ENCODE assay signal across 9 cellular contexts in the genomic region with DNA sequence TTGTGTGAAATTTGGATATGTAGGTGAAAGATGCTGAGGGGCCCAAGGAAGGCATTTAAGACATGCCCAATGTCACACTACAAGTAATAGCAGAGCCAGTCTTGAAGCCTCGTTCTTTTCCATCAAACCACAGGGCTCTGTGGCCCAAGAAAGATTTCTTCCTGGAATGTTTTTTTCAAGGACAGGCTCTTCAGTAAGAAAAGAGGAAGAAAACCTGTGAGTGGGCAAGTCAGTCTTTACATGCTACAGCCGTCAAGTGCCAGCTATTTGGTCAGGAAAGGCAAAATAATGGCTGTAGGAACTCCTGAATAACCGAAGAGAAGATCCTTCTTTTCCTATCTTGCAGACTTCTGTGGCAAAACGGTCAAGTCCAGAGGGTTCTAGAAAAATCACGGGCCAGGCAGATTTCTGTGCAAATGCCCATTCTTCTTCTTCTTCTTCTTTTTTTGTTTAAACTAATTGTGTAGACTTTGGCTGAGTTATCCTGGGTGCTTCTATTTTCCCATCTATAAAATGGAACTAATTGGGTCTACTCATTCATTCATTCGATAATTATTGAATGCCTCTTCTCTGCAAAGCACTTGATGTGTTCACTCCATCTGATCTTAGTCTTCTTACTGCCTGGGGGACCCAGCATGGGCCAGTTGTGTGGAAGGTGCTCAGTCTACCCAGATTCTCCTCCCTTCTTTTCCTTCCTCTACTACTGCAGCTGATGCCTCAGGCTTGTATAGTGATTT. TPM values are rescaled to one million over a fixed set of nuclear protein-coding genes. Genes with fewer than 3 reads are reported as not detected.
A peak's percentile ranks its signal among the peaks of the same experiment; 100 is the strongest.
DNase-seq lines count a peak whose midpoint lies in the region; ATAC-seq and TF ChIP-seq lines count a peak whose summit lies in the region.
"Had no signal": no experiment of that assay in that cellular context is flagged by ENCODE, and none has a peak within 500 bp of the region (broad histone marks: within the 10 kb centered on the region; RNA-seq: fewer than 3 reads in every experiment).

No MANE protein-coding gene starts in this region.

- peak overlapping the region; percentile 99 for H3K9ac ChIP-seq in SK-N-SH

- no peak for TF ChIP-seq POLR2A in gastrocnemius medialis (IDR thresholded peaks at IDR 0.05)

- H3K27me3 ChIP-seq in SK-N-SH (ENCODE audit: insufficient read depth): no peaks in the 10 kb centered on the region
- H3K27me3 ChIP-seq in right cardiac atrium (ENCODE audit: control insufficient read depth, insufficient read depth): no peaks in the 10 kb centered on the region
- no peaks in the 10 kb centered on the region for H3K27me3 ChIP-seq in gastrocnemius medialis

- H3K4me1 ChIP-seq in SK-N-SH (ENCODE audit: control insufficient read depth in 1 of 2, insufficient read depth in 2 of 2, low read depth in 1 of 2, low read length in 1 of 2) (peaks cover 56 to 62% of the 10 kb centered on the region in 2 experiments), right cardiac atrium (ENCODE audit: control insufficient read depth, insufficient read depth, low read length) (peaks cover 7% of the 10 kb centered on the region), gastrocnemius medialis (peaks cover 35 to 55% of the 10 kb centered on the region in 2 donors)

- TF ChIP-seq CTCF in SK-N-SH (IDR thresholded peaks at IDR 0.05) (no peak), gastrocnemius medialis (IDR thresholded peaks at IDR 0.05 in 4 of 5, conservative IDR thresholded peaks at IDR 0.05 in 1 of 5) (no peak)

- WGBS in SK-N-SH (ENCODE audit: low lambda C conversion rate): 57% methylated on average over 6 of the region's 6 CpGs
- 30% methylated on average over 6 of the region's 6 CpGs for WGBS in right cardiac atrium

- CTCF ChIA-PET in SK-N-SH (lab: Yijun Ruan, JAX): interaction anchor here (1.0 to 11.0 kb wide), 5 partner anchors 17 to 77 kb away, joined by 3 to 97 read pairs (median 46); no protein-coding TSS in a partner anchor

- peak overlapping the region; percentile 80 for H3K4me2 ChIP-seq in SK-N-SH

- H3K9me2 ChIP-seq in SK-N-SH: no peaks in the 10 kb centered on the region

- in situ Hi-C loops in gastrocnemius medialis (cut with MboI; ENCODE audit: low sequenced_read_pairs in 4 of 4): no loop called here

- peak; percentile 40 for DNase-seq in DMS79 (lab: John Stamatoyannopoulos, UW)
- DNase-seq in SK-N-SH: no peak
- DNase-seq in right cardiac atrium: no peak
- no peak for DNase-seq in gastrocnemius medialis
- DNase-seq in activated CD4-positive, alpha-beta T cell treated with anti-CD3 and anti-CD28 coated beads for 48 hours: no peak
- DNase-seq in stimulated activated CD4-positive, alpha-beta T cell treated with anti-CD3 and anti-CD28 coated beads, Interleukin-4, amount 100 ng/mL, for 24 hours: no peak
- DNase-seq in retina: no peak
- DNase-seq in activated CD4-positive, CD25-positive, alpha-beta regulatory T cell treated with anti-CD3 and anti-CD28 coated beads, Interleukin-2, amount 50 U/mL, for 72 hours: no peak
- DNase-seq: stimulated activated naive CD4-positive, alpha-beta T cell had no signal

- POLR2A ChIA-PET in SK-N-SH (lab: Yijun Ruan, JAX): interaction anchor here (0.9 to 1.0 kb wide), 3 partner anchors 9 to 63 kb away, joined by 3 to 4 read pairs (median 3); no protein-coding TSS in a partner anchor

- intact Hi-C loops in right cardiac atrium (cut with DNase I): no loop called here
- intact Hi-C loops in gastrocnemius medialis (cut with DNase I; ENCODE audit: low total_unique reads): loop anchor here (5.0 kb wide), 1 partner anchor 131 kb away; a partner anchor contains a TSS

- peak overlapping the region in 1 of 2 experiments; percentile 29; a peak in 1 of 4 replicates for H3K4me3 ChIP-seq in SK-N-SH (ENCODE audit: low read depth in 2 of 2, low read length in 1 of 2)
- peak overlapping the region; percentile 89 for H3K4me3 ChIP-seq in right cardiac atrium (ENCODE audit: low read length)
- peak overlapping the region; percentile 1 to 79 (median 40) for H3K4me3 ChIP-seq in gastrocnemius medialis

- H3K36me3 ChIP-seq in SK-N-SH (replicated peaks in 1 of 2; ENCODE audit: control insufficient read depth in 1 of 2, insufficient read depth in 2 of 2, low read length in 1 of 2) (peaks cover 2 to 23% of the 10 kb centered on the region in 2 experiments), gastrocnemius medialis (no peaks in the 10 kb centered on the region)

- H3K9me3 ChIP-seq in SK-N-SH: no peaks in the 10 kb centered on the region
- H3K9me3 ChIP-seq in right cardiac atrium (ENCODE audit: control insufficient read depth, low read length): no peaks in the 10 kb centered on the region
- no peaks in the 10 kb centered on the region for H3K9me3 ChIP-seq in gastrocnemius medialis

- TF ChIP-seq RAD21 in SK-N-SH (IDR thresholded peaks at IDR 0.05; ENCODE audit: low read length): no peak

- ATAC-seq in right cardiac atrium: no peak
- no peak for ATAC-seq in gastrocnemius medialis

- peaks cover 30% of the 10 kb centered on the region for H4K20me1 ChIP-seq in SK-N-SH (ENCODE audit: insufficient read depth)

- H2AFZ ChIP-seq in SK-N-SH (ENCODE audit: low read depth): no peak overlapping the region; the same call in 1 of the 2 replicates

- peaks cover 41% of the 10 kb centered on the region for H3K79me2 ChIP-seq in SK-N-SH (ENCODE audit: insufficient read depth)

- H3F3A ChIP-seq in SK-N-SH (replicated peaks; ENCODE audit: insufficient read depth): peaks cover 61% of the 10 kb centered on the region

- H3K27ac ChIP-seq in SK-N-SH (ENCODE audit: low read depth in 2 of 2, low read length in 1 of 2) (peak overlapping the region; percentile 98 to 100), right cardiac atrium (ENCODE audit: low read length) (peak overlapping the region; percentile 99), gastrocnemius medialis (peak overlapping the region; percentile 88 to 90 (median 89))

- TF ChIP-seq EP300 in SK-N-SH (IDR thresholded peaks at IDR 0.05; ENCODE audit: borderline replicate concordance in 1 of 2, low read depth in 1 of 2, low read length in 1 of 2): no peak

TF ChIP-seq in SK-N-SH, 30 proteins besides CTCF, POLR2A, EP300 and RAD21 (continues in another document):
- TF ChIP-seq CHD2 (IDR thresholded peaks at IDR 0.05; ENCODE audit: low read length, partially characterized antibody) (no peak), RXRA (IDR thresholded peaks at IDR 0.05; ENCODE audit: borderline replicate concordance, low read depth) (no peak), NFIC (IDR thresholded peaks at IDR 0.05; ENCODE audit: borderline replicate concordance) (no peak), JUND (IDR thresholded peaks at IDR 0.05) (no peak), FOXM1 (IDR thresholded peaks at IDR 0.05; ENCODE audit: low read depth) (no peak), FOSL2 (IDR thresholded peaks at IDR 0.05; ENCODE audit: borderline replicate concordance, low read depth) (no peak), POLR2AphosphoS5 (IDR thresholded peaks at IDR 0.05; ENCODE audit: low read depth, low read length) (no peak), SIN3A (IDR thresholded peaks at IDR 0.05; ENCODE audit: borderline replicate concordance, low read depth, low read length) (no peak), ELF1 (IDR thresholded peaks at IDR 0.05) (no peak), YY1 (IDR thresholded peaks at IDR 0.05; ENCODE audit: low read depth) (no peak), TCF12 (IDR thresholded peaks at IDR 0.05) (no peak), NRF1 (IDR thresholded peaks at IDR 0.05; ENCODE audit: low read depth, low read length) (no peak), MEF2A (IDR thresholded peaks at IDR 0.05; ENCODE audit: borderline replicate concordance, low read depth) (no peak)
- TF ChIP-seq, protein P1, sequence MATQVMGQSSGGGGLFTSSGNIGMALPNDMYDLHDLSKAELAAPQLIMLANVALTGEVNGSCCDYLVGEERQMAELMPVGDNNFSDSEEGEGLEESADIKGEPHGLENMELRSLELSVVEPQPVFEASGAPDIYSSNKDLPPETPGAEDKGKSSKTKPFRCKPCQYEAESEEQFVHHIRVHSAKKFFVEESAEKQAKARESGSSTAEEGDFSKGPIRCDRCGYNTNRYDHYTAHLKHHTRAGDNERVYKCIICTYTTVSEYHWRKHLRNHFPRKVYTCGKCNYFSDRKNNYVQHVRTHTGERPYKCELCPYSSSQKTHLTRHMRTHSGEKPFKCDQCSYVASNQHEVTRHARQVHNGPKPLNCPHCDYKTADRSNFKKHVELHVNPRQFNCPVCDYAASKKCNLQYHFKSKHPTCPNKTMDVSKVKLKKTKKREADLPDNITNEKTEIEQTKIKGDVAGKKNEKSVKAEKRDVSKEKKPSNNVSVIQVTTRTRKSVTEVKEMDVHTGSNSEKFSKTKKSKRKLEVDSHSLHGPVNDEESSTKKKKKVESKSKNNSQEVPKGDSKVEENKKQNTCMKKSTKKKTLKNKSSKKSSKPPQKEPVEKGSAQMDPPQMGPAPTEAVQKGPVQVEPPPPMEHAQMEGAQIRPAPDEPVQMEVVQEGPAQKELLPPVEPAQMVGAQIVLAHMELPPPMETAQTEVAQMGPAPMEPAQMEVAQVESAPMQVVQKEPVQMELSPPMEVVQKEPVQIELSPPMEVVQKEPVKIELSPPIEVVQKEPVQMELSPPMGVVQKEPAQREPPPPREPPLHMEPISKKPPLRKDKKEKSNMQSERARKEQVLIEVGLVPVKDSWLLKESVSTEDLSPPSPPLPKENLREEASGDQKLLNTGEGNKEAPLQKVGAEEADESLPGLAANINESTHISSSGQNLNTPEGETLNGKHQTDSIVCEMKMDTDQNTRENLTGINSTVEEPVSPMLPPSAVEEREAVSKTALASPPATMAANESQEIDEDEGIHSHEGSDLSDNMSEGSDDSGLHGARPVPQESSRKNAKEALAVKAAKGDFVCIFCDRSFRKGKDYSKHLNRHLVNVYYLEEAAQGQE (IDR thresholded peaks at IDR 0.05; ENCODE audit: low read depth, low read length): no peak

RNA-seq across cellular contexts. Expression of a gene that starts 1.9 kb away (rescaled TPM):
- polyA plus RNA-seq in SK-N-SH (2012; rRNA removed): 394 and 504 TPM in 2 replicates
- polyA plus RNA-seq in SK-N-SH (2012; cell fraction: cytosol; rRNA removed): 247 and 268 TPM in 2 replicates
- 1,333 and 1,662 TPM in 2 replicates for polyA plus RNA-seq in SK-N-SH (2012; cell fraction: nucleus; rRNA removed)
- 100 to 1,000 TPM; 162 to 225 (median 179) TPM for total RNA-seq in right cardiac atrium
- polyA plus RNA-seq in right cardiac atrium: 208 TPM
- 100 to 1,000 TPM in 1 of 4 donors, 10 to 100 TPM in 3; 67.9 to 124 (median 83.0) TPM for total RNA-seq in gastrocnemius medialis

RNA-seq across cellular contexts. Expression of a gene that starts 30.2 kb away (rescaled TPM):
- polyA plus RNA-seq in SK-N-SH (2012; rRNA removed) (0.43 and 0.44 TPM in 2 replicates), right cardiac atrium (0.05 TPM)
- 0.30 and 0.47 TPM in 2 replicates for polyA plus RNA-seq in SK-N-SH (2012; cell fraction: cytosol; rRNA removed)
- polyA plus RNA-seq in SK-N-SH (2012; cell fraction: nucleus; rRNA removed): 1.1 and 1.7 TPM in 2 replicates
- total RNA-seq in right cardiac atrium (under 1 TPM in 3 of 4 donors, not detected in 1; 0.06 to 0.82 (median 0.40) TPM), gastrocnemius medialis (under 1 TPM in 1 of 4 donors, not detected in 3; 0.40 TPM)
